17 cellular contexts compared by ENCODE assay signal in the genomic region with DNA sequence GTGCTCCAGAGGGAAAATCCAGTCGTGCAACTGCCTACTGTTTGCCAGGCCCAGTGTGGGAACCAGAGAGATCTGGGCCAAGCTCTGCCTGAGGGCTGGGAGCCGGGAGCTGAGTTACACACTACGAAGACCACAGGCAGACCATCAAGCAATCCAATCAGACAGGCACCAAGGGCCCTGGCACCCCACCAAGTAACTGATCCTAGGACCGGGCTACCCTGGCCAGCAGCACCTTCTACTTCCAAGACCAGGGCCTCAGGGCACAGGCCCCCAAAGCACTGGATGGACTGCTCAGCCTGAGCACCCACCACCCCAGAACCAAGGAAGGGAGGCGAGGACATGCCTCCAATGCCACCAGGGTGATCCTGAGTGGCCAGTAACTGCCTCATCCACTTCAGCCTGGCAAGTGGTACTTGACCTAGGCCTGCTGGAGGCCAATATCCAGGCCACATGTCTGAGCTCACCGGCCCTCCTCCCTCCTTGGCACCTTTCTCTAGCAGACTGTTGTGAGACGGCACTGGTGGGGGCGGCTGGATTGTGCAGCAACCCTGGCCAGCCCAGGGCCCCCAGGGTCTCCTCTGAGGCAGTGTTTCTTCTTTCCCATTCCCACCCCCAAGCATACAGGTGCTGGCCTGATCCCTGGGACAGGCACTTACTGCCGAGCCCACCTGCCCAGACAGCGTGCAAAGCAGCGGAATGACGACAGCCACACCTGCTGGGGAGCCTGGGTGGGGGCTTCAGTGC. TPM values are rescaled to one million over a fixed set of nuclear protein-coding genes. Genes with fewer than 3 reads are reported as not detected.
DNase-seq lines count a peak whose midpoint lies in the region; ATAC-seq, FAIRE-seq and TF ChIP-seq lines count a peak whose summit lies in the region.
"Had no signal": no experiment of that assay in that cellular context is flagged by ENCODE, and none has a peak within 500 bp of the region (broad histone marks: within the 10 kb centered on the region; RNA-seq: fewer than 3 reads in every experiment).

No MANE protein-coding gene starts in this region.

- ATAC-seq in HepG2 (no peak), pancreas (no peak), GM18519 (IDR thresholded peaks at IDR 0.05; ENCODE audit: low FRiP score, unreplicated experiment) (no peak)

- H3K4me1 ChIP-seq in BLaER1 (peaks cover 7% of the 10 kb centered on the region; the same call in 1 of the 2 replicates), HepG2 (ENCODE audit: insufficient read depth, low read length) (no peaks in the 10 kb centered on the region), pancreas (peaks cover 5 to 23% (median 13%) of the 10 kb centered on the region in 3 donors), transverse colon (peaks cover 0 to 8% (median 0%) of the 10 kb centered on the region in 4 donors)
- H3K4me1 ChIP-seq: HAP-1 had no signal

- H3K4me3 ChIP-seq in BLaER1 (no peak overlapping the region), HepG2 (replicated peaks in 1 of 3; ENCODE audit: insufficient read depth in 1 of 3, low read depth in 2 of 3, low read length in 3 of 3) (no peak overlapping the region), pancreas (peak overlapping the region in 2 of 4 donors; percentile 42 to 43), transverse colon (no peak overlapping the region)
- H3K4me3 ChIP-seq: HAP-1, PC-9 had no signal

- TF ChIP-seq EP300 in HepG2 (IDR thresholded peaks at IDR 0.05; ENCODE audit: low read depth in 2 of 2, low read length in 2 of 2): no peak
- TF ChIP-seq EP300 in HepG2 (CRISPR knock-in tag; IDR thresholded peaks at IDR 0.05; ENCODE audit: borderline replicate concordance): no peak
- TF ChIP-seq EP300 in transverse colon (IDR thresholded peaks at IDR 0.05; ENCODE audit: low read depth): no peak

- H3K27ac ChIP-seq in BLaER1 (0 out of 2 replicates have a peak overlapping the region, but pooled peaks have one; percentile 35), HepG2 (ENCODE audit: extremely low read length, insufficient read depth, low read length) (no peak overlapping the region), pancreas (peak overlapping the region in 2 of 4 donors; percentile 91 to 96), transverse colon (no peak overlapping the region)
- H3K27ac ChIP-seq: HL-60, PC-9 had no signal

- no peak overlapping the region for H2AFZ ChIP-seq in HepG2 (ENCODE audit: low read length)
- H2AFZ ChIP-seq: PC-9 had no signal

- H3K36me3 ChIP-seq in BLaER1: peaks cover 100% of the 10 kb centered on the region
- peaks cover 55 to 93% of the 10 kb centered on the region in 2 experiments for H3K36me3 ChIP-seq in HepG2 (replicated peaks in 1 of 2; ENCODE audit: control insufficient read depth in 1 of 2, insufficient read depth in 2 of 2, low read length in 2 of 2)
- peaks cover 0 to 65% (median 39%) of the 10 kb centered on the region in 3 donors for H3K36me3 ChIP-seq in pancreas
- peaks cover 0 to 87% (median 30%) of the 10 kb centered on the region in 4 donors for H3K36me3 ChIP-seq in transverse colon

- intact Hi-C loops in HepG2 (cut with micrococcal nuclease; ENCODE audit: unreplicated experiment) (no loop called here), pancreas (cut with DNase I) (no loop called here), transverse colon (cut with DNase I; ENCODE audit: low total_unique reads) (no loop called here)

- H3K79me2 ChIP-seq in HepG2 (ENCODE audit: insufficient read depth, low read length): no peaks in the 10 kb centered on the region

- BruUV-seq in HepG2 (replicated peaks; lab: Mats Ljungman, UMichigan): no TSS peak

- H3K4me2 ChIP-seq in BLaER1 (no peak overlapping the region), HepG2 (ENCODE audit: low read depth, low read length) (no peak overlapping the region)
- H3K4me2 ChIP-seq: PC-9 had no signal

- no peak overlapping the region for H3K9ac ChIP-seq in BLaER1
- H3K9ac ChIP-seq in HepG2 (ENCODE audit: insufficient read depth, low read depth, low read length): no peak overlapping the region

- 94% methylated on average over 6 of the region's 12 CpGs for WGBS in HepG2 (ENCODE audit: low lambda C conversion rate)
- 52 to 57% methylated on average over 12 of the region's 12 CpGs for WGBS in pancreas, 2 donors
- WGBS in transverse colon (ENCODE audit: low coverage in 1 of 2), 2 donors: 85% methylated on average over 12 of the region's 12 CpGs; no CpG with 5 or more reads in 1 of the 2 donors

- POLR2A ChIA-PET in HepG2 (lab: Yijun Ruan, JAX): no interaction called here

- TF ChIP-seq POLR2A in HepG2 (IDR thresholded peaks at IDR 0.05; ENCODE audit: insufficient read depth in 1 of 2, low read depth in 2 of 2, low read length in 2 of 2): no peak
- TF ChIP-seq POLR2A in transverse colon (IDR thresholded peaks at IDR 0.05): no peak

- DNase-seq in NCI-H2196 (lab: John Stamatoyannopoulos, UW; ENCODE audit: unreplicated experiment) (peak; percentile 89), HepG2 (ENCODE audit: low spot score) (no peak), pancreas (peak in 4 of 6 donors; percentile 31 to 74 (median 50)), transverse colon (no peak), T-helper 9 cell (no peak)
- DNase-seq: Calu3; CD4-positive, alpha-beta T cell; DMS79 treated with DMSO at 0.1 percent for 48 hours; NCI-H1105 treated with DMSO at 0.1 percent for 48 hours; NCI-H187; NCI-H774; PC-9 had no signal

- in situ Hi-C loops in HepG2 (cut with HindIII; ENCODE audit: extremely low pct_ligation_motif_present, low pct_unique_long_range_greater_than_20kb): no loop called here
- in situ Hi-C loops in transverse colon (cut with MboI; ENCODE audit: low pct_ligation_motif_present in 1 of 4, low pct_unique_long_range_greater_than_20kb in 1 of 4, low sequenced_read_pairs in 3 of 4): no loop called here

- H4K20me1 ChIP-seq in BLaER1: peaks cover 26% of the 10 kb centered on the region; the same call in 1 of the 2 replicates
- H4K20me1 ChIP-seq in HepG2 (ENCODE audit: insufficient read depth, low read length): no peaks in the 10 kb centered on the region

- CTCF ChIA-PET in HepG2 (lab: Yijun Ruan, JAX; ENCODE audit: low intra/inter-chr PET ratio, low total read pairs): no interaction called here

- TF ChIP-seq RAD21 in HepG2 (CRISPR knock-in tag; IDR thresholded peaks at IDR 0.05): no peak

- H3K27me3 ChIP-seq in BLaER1 (no peaks in the 10 kb centered on the region), HepG2 (ENCODE audit: control insufficient read depth in 1 of 2, insufficient read depth in 2 of 2, low read length in 2 of 2) (no peaks in the 10 kb centered on the region), pancreas (no peaks in the 10 kb centered on the region), transverse colon (no peaks in the 10 kb centered on the region)

- TF ChIP-seq CTCF in HepG2 (CRISPR knock-in tag; IDR thresholded peaks at IDR 0.05): no peak
- no peak for TF ChIP-seq CTCF in pancreas (IDR thresholded peaks at IDR 0.05)
- no peak for TF ChIP-seq CTCF in transverse colon (IDR thresholded peaks at IDR 0.05)

- H3K9me3 ChIP-seq in BLaER1 (no peaks in the 10 kb centered on the region), HepG2 (ENCODE audit: low read length) (no peaks in the 10 kb centered on the region), pancreas (no peaks in the 10 kb centered on the region), transverse colon (no peaks in the 10 kb centered on the region)
- H3K9me3 ChIP-seq: HAP-1 had no signal

- FAIRE-seq in HepG2 (lab: Jason Lieb, UNC): no peak
- FAIRE-seq in pancreas (lab: Jason Lieb, UNC): no peak
- FAIRE-seq: HTR-8/SVneo had no signal

TF ChIP-seq in HepG2, 621 proteins besides CTCF, POLR2A, EP300 and RAD21 (continues in another document):
- TF ChIP-seq ATF7-NPFF (CRISPR knock-in tag; IDR thresholded peaks at IDR 0.05; ENCODE audit: low read depth) (no peak), RFX3 (CRISPR knock-in tag; IDR thresholded peaks at IDR 0.05) (no peak)
- TF ChIP-seq, protein P1, sequence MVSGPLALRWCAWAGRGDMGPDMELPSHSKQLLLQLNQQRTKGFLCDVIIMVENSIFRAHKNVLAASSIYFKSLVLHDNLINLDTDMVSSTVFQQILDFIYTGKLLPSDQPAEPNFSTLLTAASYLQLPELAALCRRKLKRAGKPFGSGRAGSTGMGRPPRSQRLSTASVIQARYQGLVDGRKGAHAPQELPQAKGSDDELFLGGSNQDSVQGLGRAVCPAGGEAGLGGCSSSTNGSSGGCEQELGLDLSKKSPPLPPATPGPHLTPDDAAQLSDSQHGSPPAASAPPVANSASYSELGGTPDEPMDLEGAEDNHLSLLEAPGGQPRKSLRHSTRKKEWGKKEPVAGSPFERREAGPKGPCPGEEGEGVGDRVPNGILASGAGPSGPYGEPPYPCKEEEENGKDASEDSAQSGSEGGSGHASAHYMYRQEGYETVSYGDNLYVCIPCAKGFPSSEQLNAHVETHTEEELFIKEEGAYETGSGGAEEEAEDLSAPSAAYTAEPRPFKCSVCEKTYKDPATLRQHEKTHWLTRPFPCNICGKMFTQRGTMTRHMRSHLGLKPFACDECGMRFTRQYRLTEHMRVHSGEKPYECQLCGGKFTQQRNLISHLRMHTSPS (CRISPR knock-in tag; IDR thresholded peaks at IDR 0.05; ENCODE audit: low read depth): no peak

RNA-seq across cellular contexts. Expression of gene ARFGAP3, which starts 20.7 kb away (rescaled TPM):
- total RNA-seq in HepG2 (2016; rRNA removed; fragmentation: Illumina TruSeq; extraction: Trizol): 41.7 and 66.7 TPM in 2 replicates
- total RNA-seq in HepG2 (2016; cell fraction: cytosol; rRNA removed; fragmentation: Illumina TruSeq; extraction: Trizol; ENCODE audit: low read depth): 9.5 and 13.8 TPM in 2 replicates
- 41.6 and 68.2 TPM in 2 replicates for total RNA-seq in HepG2 (2016; cell fraction: insoluble cytoplasmic fraction; rRNA removed; fragmentation: Illumina TruSeq; extraction: Trizol)
- total RNA-seq in HepG2 (2016; cell fraction: membrane; rRNA removed; fragmentation: Illumina TruSeq; extraction: Trizol): 19.0 and 21.9 TPM in 2 replicates
- 26.8 and 27.4 TPM in 2 replicates for total RNA-seq in HepG2 (2016; cell fraction: nucleus; rRNA removed; fragmentation: Illumina TruSeq; extraction: Trizol)
- polyA plus RNA-seq in HepG2 (2011; rRNA removed): 51.0 and 61.6 TPM in 2 replicates
- polyA plus RNA-seq in HepG2 (2011; cell fraction: cytosol; rRNA removed): 42.3 and 50.3 TPM in 2 replicates
- 41.8 and 43.9 TPM in 2 replicates for polyA plus RNA-seq in HepG2 (2011; cell fraction: nucleus; rRNA removed)
- 40.6 and 42.9 TPM in 2 replicates for polyA plus RNA-seq in HepG2 (2012)
- 3.0 and 3.1 TPM in 2 replicates for polyA plus RNA-seq in HepG2 (2016; cell fraction: cytosol; fragmentation: Illumina TruSeq; extraction: Trizol; ENCODE audit: low read depth)
- polyA plus RNA-seq in HepG2 (2016; cell fraction: insoluble cytoplasmic fraction; fragmentation: Illumina TruSeq; extraction: Trizol; ENCODE audit: low read depth): 50.7 and 53.6 TPM in 2 replicates
- 7.0 and 7.1 TPM in 2 replicates for polyA plus RNA-seq in HepG2 (2016; cell fraction: membrane; fragmentation: Illumina TruSeq; extraction: Trizol; ENCODE audit: low read depth)
- 40.6 and 48.9 TPM in 2 replicates for polyA plus RNA-seq in HepG2 (2016; cell fraction: nucleus; fragmentation: Illumina TruSeq; extraction: Trizol; ENCODE audit: insufficient read depth, low read depth)
- 16.2 and 65.9 TPM in 2 replicates for polyA minus RNA-seq in HepG2 (2011; rRNA and poly(A)+ RNA removed; ENCODE audit: low replicate concordance)
- 38.9 and 45.0 TPM in 2 replicates for polyA minus RNA-seq in HepG2 (2011; cell fraction: cytosol; rRNA and poly(A)+ RNA removed)
- polyA minus RNA-seq in HepG2 (2011; cell fraction: nucleus; rRNA and poly(A)+ RNA removed): 43.4 and 53.0 TPM in 2 replicates
- 10 to 100 TPM; 54.8 to 75.3 (median 62.1) TPM for total RNA-seq in pancreas
- polyA plus RNA-seq in pancreas: 10 to 100 TPM; 39.1 to 45.4 TPM
- 10 to 100 TPM; 24.3 to 43.5 (median 33.3) TPM for total RNA-seq in transverse colon

Comparison
In these comparisons a context has a peak if more than half of its experiments do, and no peak if none do; other contexts are left out.
1. DNase-seq: peak in NCI-H2196 (single experiment) and pancreas (4 of 6); none in HepG2 (single experiment), transverse colon (single experiment) and T-helper 9 cell (single experiment).